Comparison of ENCODE assay signal across 22 cellular contexts in genomic region chr11:9069256-9069655, GRCh38. TPM values are rescaled to one million over a fixed set of nuclear protein-coding genes. Genes with fewer than 3 reads are reported as not detected.
DNase-seq lines count a peak whose midpoint lies in the region; ATAC-seq and TF ChIP-seq lines count a peak whose summit lies in the region.
"Had no signal": no experiment of that assay in that cellular context is flagged by ENCODE, and none has a peak within 500 bp of the region (broad histone marks: within the 10 kb centered on the region; RNA-seq: fewer than 3 reads in every experiment).

No MANE protein-coding gene starts in this region.

- no peaks in the 10 kb centered on the region for H3K27me3 ChIP-seq in A673 (replicated peaks; ENCODE audit: insufficient read depth, low read depth, low read length, poor library complexity)
- H3K27me3 ChIP-seq: BLaER1 treated with 17β-estradiol and CSF1 and Interleukin-3, amounts not matched to agents 10 nM and 100 nM had no signal

- CTCF ChIA-PET in activated CD8-positive, alpha-beta memory T cell treated with anti-CD3 and anti-CD28 coated beads, Interleukin-2, amount 10 ng/mL, durations not matched to agents 7 days and 5 days (lab: Charles Lee): no interaction called here
- CTCF ChIA-PET in HEK293 (lab: Yijun Ruan, JAX): no interaction called here
- CTCF ChIA-PET in A673 (lab: Charles Lee): no interaction called here

- TF ChIP-seq CTCF in HEK293 (tag by site-specific recombination; IDR thresholded peaks at IDR 0.05) (no peak), coronary artery (IDR thresholded peaks at IDR 0.05) (no peak), osteocyte (IDR thresholded peaks at IDR 0.05) (no peak), A673 (conservative IDR thresholded peaks at IDR 0.05; ENCODE audit: low read depth, low read length) (no peak), foreskin fibroblast (IDR thresholded peaks at IDR 0.05; ENCODE audit: low read depth, low read length) (no peak)

- H3K4me1 ChIP-seq in HEK293 (ENCODE audit: control insufficient read depth, insufficient read depth, low read length) (no peaks in the 10 kb centered on the region), A673 (ENCODE audit: insufficient read depth, low read length, poor library complexity, severe bottlenecking) (no peaks in the 10 kb centered on the region)
- H3K4me1 ChIP-seq: BLaER1 treated with 17β-estradiol and CSF1 and Interleukin-3, amounts not matched to agents 10 nM and 100 nM had no signal

- ATAC-seq in activated CD8-positive, alpha-beta memory T cell treated with anti-CD3 and anti-CD28 coated beads, Interleukin-2, amount 10 ng/mL, durations not matched to agents 7 days and 5 days: no peak
- no peak for ATAC-seq in HG03457 (IDR thresholded peaks at IDR 0.05; ENCODE audit: unreplicated experiment)
- ATAC-seq: A549; CD8-positive, alpha-beta T cell; GM12878 had no signal

- no peak overlapping the region for H3K4me3 Mint-ChIP-seq in activated CD8-positive, alpha-beta memory T cell treated with anti-CD3 and anti-CD28 coated beads, Interleukin-2, amount 10 ng/mL, durations not matched to agents 7 days and 5 days
- no peak overlapping the region for H3K4me3 Mint-ChIP-seq in osteocyte (ENCODE audit: unreplicated experiment)
- H3K4me3 Mint-ChIP-seq: CD8-positive, alpha-beta T cell; H9 had no signal

- H3K9me3 ChIP-seq in HEK293 (ENCODE audit: control insufficient read depth, insufficient read depth, low read depth, low read length): no peaks in the 10 kb centered on the region
- H3K9me3 ChIP-seq in A673 (ENCODE audit: low read depth, low read length, poor library complexity, severe bottlenecking): no peaks in the 10 kb centered on the region
- H3K9me3 ChIP-seq: A549; BLaER1 treated with 17β-estradiol and CSF1 and Interleukin-3, amounts not matched to agents 10 nM and 100 nM had no signal

- no peaks in the 10 kb centered on the region for H3K9me3 Mint-ChIP-seq in activated CD8-positive, alpha-beta memory T cell treated with anti-CD3 and anti-CD28 coated beads, Interleukin-2, amount 10 ng/mL, durations not matched to agents 7 days and 5 days (ENCODE audit: low read depth)
- no peaks in the 10 kb centered on the region for H3K9me3 Mint-ChIP-seq in osteocyte (ENCODE audit: unreplicated experiment)
- H3K9me3 Mint-ChIP-seq: CD8-positive, alpha-beta T cell; H9 had no signal

- H3K4me1 Mint-ChIP-seq in activated CD8-positive, alpha-beta memory T cell treated with anti-CD3 and anti-CD28 coated beads, Interleukin-2, amount 10 ng/mL, durations not matched to agents 7 days and 5 days: no peaks in the 10 kb centered on the region
- H3K4me1 Mint-ChIP-seq in osteocyte (ENCODE audit: unreplicated experiment): peaks cover 4% of the 10 kb centered on the region

- DNase-seq in activated CD8-positive, alpha-beta memory T cell treated with anti-CD3 and anti-CD28 coated beads for 24 hours: peak; percentile 26
- no peak for DNase-seq in activated CD8-positive, alpha-beta memory T cell treated with anti-CD3 and anti-CD28 coated beads, Interleukin-2, amount 10 ng/mL, durations not matched to agents 7 days and 5 days
- DNase-seq in coronary artery (ENCODE audit: low spot score) (peak; percentile 56), osteocyte (ENCODE audit: extremely low spot score, unreplicated experiment) (peak; percentile 71), A673 (ENCODE audit: low spot score) (no peak), foreskin fibroblast (no peak)
- DNase-seq: Calu3; CD8-positive, alpha-beta T cell; DMS 273 treated with DMSO at 0.1 percent for 48 hours; DMS53; DND-41; EL; H9; IMR-90 had no signal

- H3K27ac ChIP-seq in HEK293 (ENCODE audit: extremely low read depth, low read depth, low read length) (no peak overlapping the region), coronary artery (no peak overlapping the region), A673 (ENCODE audit: low read depth, low read length, poor library complexity, severe bottlenecking) (no peak overlapping the region)
- H3K27ac ChIP-seq: 22Rv1; A549; BLaER1 treated with 17β-estradiol and CSF1 and Interleukin-3, amounts not matched to agents 10 nM and 100 nM; HL-60 had no signal

- H3K4me3 ChIP-seq in HEK293 (ENCODE audit: low read depth, low read length) (no peak overlapping the region), coronary artery (no peak overlapping the region), A673 (ENCODE audit: low read depth, low read length, poor library complexity, severe bottlenecking) (no peak overlapping the region), foreskin fibroblast (ENCODE audit: low read depth in 1 of 2, low read length in 2 of 2) (no peak overlapping the region)
- H3K4me3 ChIP-seq: A549; BLaER1 treated with 17β-estradiol and CSF1 and Interleukin-3, amounts not matched to agents 10 nM and 100 nM; GM12878 had no signal

- no TSS peak for BruUV-seq in A673 (replicated peaks; lab: Mats Ljungman, UMichigan)

- POLR2A ChIA-PET in HEK293 (lab: Yijun Ruan, JAX) (no interaction called here), A673 (lab: Charles Lee; ENCODE audit: low non-redundant PET) (no interaction called here)

- no peaks in the 10 kb centered on the region for H3K36me3 Mint-ChIP-seq in activated CD8-positive, alpha-beta memory T cell treated with anti-CD3 and anti-CD28 coated beads, Interleukin-2, amount 10 ng/mL, durations not matched to agents 7 days and 5 days
- peaks cover 4% of the 10 kb centered on the region for H3K36me3 Mint-ChIP-seq in osteocyte (ENCODE audit: unreplicated experiment)
- H3K36me3 Mint-ChIP-seq: CD8-positive, alpha-beta T cell had no signal

- intact Hi-C loops in A673 (cut with micrococcal nuclease; ENCODE audit: unreplicated experiment): no loop called here

- H3K27me3 Mint-ChIP-seq in activated CD8-positive, alpha-beta memory T cell treated with anti-CD3 and anti-CD28 coated beads, Interleukin-2, amount 10 ng/mL, durations not matched to agents 7 days and 5 days: peaks cover 61% of the 10 kb centered on the region
- no peaks in the 10 kb centered on the region for H3K27me3 Mint-ChIP-seq in osteocyte (ENCODE audit: unreplicated experiment)

- H3K36me3 ChIP-seq in HEK293 (ENCODE audit: control insufficient read depth in 2 of 2, insufficient read depth in 1 of 2, low read length in 2 of 2): no peaks in the 10 kb centered on the region
- no peaks in the 10 kb centered on the region for H3K36me3 ChIP-seq in A673 (ENCODE audit: insufficient read depth, low read length, poor library complexity, severe bottlenecking)
- H3K36me3 ChIP-seq: BLaER1 treated with 17β-estradiol and CSF1 and Interleukin-3, amounts not matched to agents 10 nM and 100 nM had no signal

- H3K27ac Mint-ChIP-seq in activated CD8-positive, alpha-beta memory T cell treated with anti-CD3 and anti-CD28 coated beads, Interleukin-2, amount 10 ng/mL, durations not matched to agents 7 days and 5 days: no peak overlapping the region
- no peak overlapping the region for H3K27ac Mint-ChIP-seq in osteocyte (ENCODE audit: unreplicated experiment)
- H3K27ac Mint-ChIP-seq: CD8-positive, alpha-beta T cell; H9 had no signal

TF ChIP-seq in HEK293, 187 proteins besides CTCF, POLR2A, EP300 and RAD21:
- TF ChIP-seq SCRT2 (tag by site-specific recombination; IDR thresholded peaks at IDR 0.05) (peak; percentile 85), ZNF776 (tag by site-specific recombination; IDR thresholded peaks at IDR 0.05; ENCODE audit: borderline replicate concordance) (no peak), SCRT1 (tag by site-specific recombination; IDR thresholded peaks at IDR 0.05; ENCODE audit: borderline replicate concordance) (0 out of 2 replicates have a peak, but pooled peaks have one; percentile 10), ZNF600 (tag by site-specific recombination; IDR thresholded peaks at IDR 0.05) (no peak), ZNF610 (tag by site-specific recombination; IDR thresholded peaks at IDR 0.05; ENCODE audit: borderline replicate concordance) (no peak)

RNA-seq across cellular contexts. Expression of gene SCUBE2, which starts 22.1 kb away (rescaled TPM):
- not detected for total RNA-seq in activated CD8-positive, alpha-beta memory T cell treated with anti-CD3 and anti-CD28 coated beads, Interleukin-2, amount 10 ng/mL, durations not matched to agents 7 days and 5 days
- total RNA-seq in osteocyte (1.9 and 3.3 TPM in 2 replicates), A673 (2021) (1.1 and 1.4 TPM in 2 replicates)
- total RNA-seq: Calu3; CD8-positive, alpha-beta T cell; G401 had no signal

Comparison
In these comparisons a context has a peak if more than half of its experiments do, and no peak if none do; other contexts are left out.
1. DNase-seq: peak in activated CD8-positive, alpha-beta memory T cell treated with anti-CD3 and anti-CD28 coated beads for 24 hours (single experiment), coronary artery (single experiment) and osteocyte (single experiment); none in activated CD8-positive, alpha-beta memory T cell treated with anti-CD3 and anti-CD28 coated beads, Interleukin-2, amount 10 ng/mL, durations not matched to agents 7 days and 5 days (single experiment), A673 (single experiment) and foreskin fibroblast (0 of 2).